ENCODE assay signal across 8 cellular contexts in genomic region chr1:205430631-205431305, GRCh38. TPM values are rescaled to one million over a fixed set of nuclear protein-coding genes. Genes with fewer than 3 reads are reported as not detected.
DNase-seq lines count a peak whose midpoint lies in the region; ATAC-seq and TF ChIP-seq lines count a peak whose summit lies in the region.

No MANE protein-coding gene starts in this region.

- H3K4me1 ChIP-seq in thyroid gland, result peaks cover 0 to 11% of the 10 kb centered on the region in 2 donors

- H3K27me3 Mint-ChIP-seq in activated naive CD4-positive, alpha-beta T cell treated with anti-CD3 and anti-CD28 coated beads for 36 hours (ENCODE audit: low read depth), result no peaks in the 10 kb centered on the region
- peaks cover 12% of the 10 kb centered on the region for H3K27me3 Mint-ChIP-seq in glutamatergic neuron (ENCODE audit: unreplicated experiment)

- H3K4me3 Mint-ChIP-seq in activated naive CD4-positive, alpha-beta T cell treated with anti-CD3 and anti-CD28 coated beads for 36 hours, result peak overlapping the region; percentile 78
- peak overlapping the region; percentile 87 for H3K4me3 Mint-ChIP-seq in glutamatergic neuron (ENCODE audit: unreplicated experiment)

- intact Hi-C loops in activated naive CD4-positive, alpha-beta T cell treated with anti-CD3 and anti-CD28 coated beads for 36 hours (cut with micrococcal nuclease), result loop anchor here (1.0 to 5.0 kb wide), 3 partner anchors 33 to 158 kb away; no protein-coding TSS in a partner anchor
- intact Hi-C loops in thyroid gland (cut with DNase I), result no loop called here

- H3K4me1 Mint-ChIP-seq in activated naive CD4-positive, alpha-beta T cell treated with anti-CD3 and anti-CD28 coated beads for 36 hours (ENCODE audit: low read depth), result peaks cover 9% of the 10 kb centered on the region
- peaks cover 37% of the 10 kb centered on the region for H3K4me1 Mint-ChIP-seq in glutamatergic neuron (ENCODE audit: low read depth, unreplicated experiment)

- CTCF ChIA-PET in activated naive CD4-positive, alpha-beta T cell treated with anti-CD3 and anti-CD28 coated beads for 36 hours (lab: Charles Lee), result interaction anchor here (0.5 to 3.2 kb wide), 21 partner anchors 9 to 279 kb away, joined by 3 to 25 read pairs (median 4); partner anchors contain the start of gene LEMD1

- no peaks in the 10 kb centered on the region for H3K9me3 ChIP-seq in thyroid gland

- no peak overlapping the region for H3K27ac Mint-ChIP-seq in activated naive CD4-positive, alpha-beta T cell treated with anti-CD3 and anti-CD28 coated beads for 36 hours
- peak overlapping the region; percentile 23 for H3K27ac Mint-ChIP-seq in glutamatergic neuron (ENCODE audit: unreplicated experiment)

- WGBS in thyroid gland, 2 donors, result 5 to 9% methylated on average over 25 to 32 of the region's 36 CpGs

- no peaks in the 10 kb centered on the region for H3K27me3 ChIP-seq in thyroid gland

- DNase-seq in OCI-M1 (lab: John Stamatoyannopoulos, UW) (peak; percentile 30), glutamatergic neuron (peak; percentile 82), occipital lobe (lab: John Stamatoyannopoulos, UW) (peak; percentile 51), thyroid gland (peak; percentile 52 to 68), NCI-H748 (lab: John Stamatoyannopoulos, UW; ENCODE audit: unreplicated experiment) (no peak), GOT3 (lab: John Stamatoyannopoulos, UW) (no peak)
- DNase-seq in activated naive CD4-positive, alpha-beta T cell treated with anti-CD3 and anti-CD28 coated beads for 36 hours, result peak; percentile 75

- H3K9me3 Mint-ChIP-seq in activated naive CD4-positive, alpha-beta T cell treated with anti-CD3 and anti-CD28 coated beads for 36 hours, result no peaks in the 10 kb centered on the region
- peaks cover 4% of the 10 kb centered on the region for H3K9me3 Mint-ChIP-seq in glutamatergic neuron (ENCODE audit: unreplicated experiment)

- no peak overlapping the region for H3K27ac ChIP-seq in thyroid gland

- peak; percentile 83 for TF ChIP-seq CTCF in glutamatergic neuron (IDR thresholded peaks at IDR 0.05; ENCODE audit: partially characterized antibody, unreplicated experiment)
- peak; percentile 47 to 89 (median 80) for TF ChIP-seq CTCF in thyroid gland (IDR thresholded peaks at IDR 0.05)

- no peak for TF ChIP-seq POLR2A in thyroid gland (IDR thresholded peaks at IDR 0.05)

- H3K4me3 ChIP-seq in thyroid gland (replicated peaks in 1 of 3), result peak overlapping the region; percentile 14 to 60 (median 18)

- ATAC-seq in GM18511 (IDR thresholded peaks at IDR 0.05; ENCODE audit: unreplicated experiment), result peak; percentile 51

- H3K36me3 Mint-ChIP-seq in activated naive CD4-positive, alpha-beta T cell treated with anti-CD3 and anti-CD28 coated beads for 36 hours (ENCODE audit: low read depth), result no peaks in the 10 kb centered on the region
- H3K36me3 Mint-ChIP-seq in glutamatergic neuron (ENCODE audit: unreplicated experiment), result no peaks in the 10 kb centered on the region

- no peaks in the 10 kb centered on the region for H3K36me3 ChIP-seq in thyroid gland

RNA-seq across cellular contexts. Expression of gene LEMD1, which starts 8.9 kb away (rescaled TPM):
- total RNA-seq in activated naive CD4-positive, alpha-beta T cell treated with anti-CD3 and anti-CD28 coated beads for 36 hours, result under 1 TPM in 1 of 2 experiments, not detected in 1; 0.79 TPM
- total RNA-seq in glutamatergic neuron (ENCODE audit: unreplicated experiment), result 2.0 TPM
- 6.9 TPM for total RNA-seq in occipital lobe
- 1 to 10 TPM in 3 of 4 donors, under 1 TPM in 1; 0.67 to 7.3 (median 6.0) TPM for total RNA-seq in thyroid gland

RNA-seq across cellular contexts. Expression of gene BLACAT1, which starts 25.1 kb away (rescaled TPM):
- total RNA-seq in activated naive CD4-positive, alpha-beta T cell treated with anti-CD3 and anti-CD28 coated beads for 36 hours, result under 1 TPM; 0.14 to 0.30 TPM
- total RNA-seq in glutamatergic neuron (ENCODE audit: unreplicated experiment) (1.1 TPM), occipital lobe (0.94 TPM), thyroid gland (1 to 10 TPM; 2.3 to 4.2 (median 3.2) TPM)

Comparison
In these comparisons a context has a peak if more than half of its experiments do, and no peak if none do; other contexts are left out.
1. DNase-seq: peak in OCI-M1 (single experiment), activated naive CD4-positive, alpha-beta T cell treated with anti-CD3 and anti-CD28 coated beads for 36 hours (single experiment), glutamatergic neuron (single experiment), occipital lobe (single experiment) and thyroid gland (2 of 2); none in NCI-H748 (single experiment) and GOT3 (single experiment).